21 cellular contexts compared by ENCODE assay signal in genomic region chr3:137071104-137071503, GRCh38.
"Had no signal": no experiment of that assay in that cellular context is flagged by ENCODE, and none has a peak within 500 bp of the region (broad histone marks: within the 10 kb centered on the region; RNA-seq: fewer than 3 reads in every experiment).

No MANE protein-coding gene starts in this region.

- ATAC-seq: activated CD8-positive, alpha-beta memory T cell treated with anti-CD3 and anti-CD28 coated beads, Interleukin-2, amount 10 ng/mL, durations not matched to agents 7 days and 5 days; activated T-helper 17 cell treated with anti-CD3 and anti-CD28 coated beads, Interleukin-2, amount 50 U/mL, for 72 hours; gastrocnemius medialis; left ventricle myocardium superior; natural killer cell; psoas muscle; right cardiac atrium; stimulated activated naive CD8-positive, alpha-beta T cell treated with anti-CD3 and anti-CD28 coated beads, Interleukin-15, Interleukin-2, amounts not matched to agents 100 U/mL and 50 U/mL, for 24 hours had no signal

- H3K4me3 ChIP-seq: coronary artery, gastrocnemius medialis, ovary, psoas muscle, tibial artery had no signal

- H3K27ac ChIP-seq: coronary artery, gastrocnemius medialis, ovary, psoas muscle, tibial artery had no signal

- DNase-seq: activated B cell treated with CpG ODN at 0.5 μM for 24 hours; activated CD4-positive, alpha-beta memory T cell treated with anti-CD3 and anti-CD28 coated beads, Interleukin-2, amount 10 ng/mL, durations not matched to agents 7 days and 5 days; activated CD4-positive, alpha-beta T cell treated with anti-CD3 and anti-CD28 coated beads for 4 hours; activated CD8-positive, alpha-beta memory T cell treated with anti-CD3 and anti-CD28 coated beads, Interleukin-2, amount 10 ng/mL, durations not matched to agents 7 days and 5 days; activated naive CD4-positive, alpha-beta T cell treated with Interleukin-2 at 50 U/mL for 16 hours; activated naive CD8-positive, alpha-beta T cell treated with anti-CD3 and anti-CD28 coated beads, Interleukin-2, amount 10 ng/mL, durations not matched to agents 7 days and 5 days; central memory CD4-positive, alpha-beta T cell; gastrocnemius medialis; head of caudate nucleus; left ventricle myocardium superior; mesenchymal stem cell; natural killer cell; ovary; psoas muscle; right cardiac atrium; stimulated activated naive CD8-positive, alpha-beta T cell treated with anti-CD3 and anti-CD28 coated beads, Interleukin-15, Interleukin-2, amounts not matched to agents 100 U/mL and 50 U/mL, for 24 hours; substantia nigra; T-helper 9 cell; tibial artery had no signal

- H3K36me3 ChIP-seq: gastrocnemius medialis, ovary, tibial artery had no signal

- H3K4me1 ChIP-seq: gastrocnemius medialis, psoas muscle, tibial artery had no signal

- H3K9me3 ChIP-seq: gastrocnemius medialis, ovary, psoas muscle, tibial artery had no signal

- H3K27me3 ChIP-seq: gastrocnemius medialis, ovary, tibial artery had no signal
